In the genomic region with DNA sequence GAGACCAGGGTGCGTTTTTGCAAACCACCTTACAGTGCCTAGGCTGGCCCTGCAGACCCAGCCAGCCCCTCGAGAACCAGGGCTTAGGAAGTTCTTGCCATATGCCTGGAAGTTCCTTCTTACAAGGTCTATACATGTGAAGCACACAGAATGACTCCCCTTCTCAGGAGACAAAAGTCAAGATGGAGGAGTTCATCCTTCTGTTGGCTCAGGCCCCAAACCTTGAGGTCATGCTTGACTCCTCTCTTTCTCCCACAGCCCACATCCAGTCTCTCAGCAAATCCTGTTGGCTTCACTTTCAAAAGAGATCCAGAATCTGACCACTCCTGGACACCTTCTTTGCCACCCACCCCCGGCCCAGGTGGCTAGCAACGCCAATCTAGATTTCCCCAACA, we compare ENCODE assay signal across 8 cellular contexts. TPM values are rescaled to one million over a fixed set of nuclear protein-coding genes. Genes with fewer than 3 reads are reported as not detected.
DNase-seq lines count a peak whose midpoint lies in the region; ATAC-seq and TF ChIP-seq lines count a peak whose summit lies in the region.

No MANE protein-coding gene starts in this region.

- DNase-seq in heart right ventricle (no peak), Right ventricle myocardium superior (no peak), mesothelial cell of epicardium (ENCODE audit: low spot score in 2 of 2, unreplicated experiment in 2 of 2) (no peak), upper lobe of right lung (no peak), midbrain (lab: John Stamatoyannopoulos, UW) (no peak), cerebellar nuclear complex (lab: John Stamatoyannopoulos, UW) (no peak)

- H3K27ac ChIP-seq in heart right ventricle (peak overlapping the region in 8 of 10 donors; percentile 46 to 92 (median 86)), upper lobe of right lung (peak overlapping the region; percentile 73)

- H3K4me1 Mint-ChIP-seq in brain (peaks cover 44% of the 10 kb centered on the region), mesothelial cell of epicardium (peaks cover 45% of the 10 kb centered on the region)

- TF ChIP-seq CTCF in heart right ventricle (IDR thresholded peaks at IDR 0.05), result no peak
- TF ChIP-seq CTCF in brain (conservative IDR thresholded peaks at IDR 0.05), result no peak
- no peak for TF ChIP-seq CTCF in mesothelial cell of epicardium (IDR thresholded peaks at IDR 0.05; ENCODE audit: unreplicated experiment)
- TF ChIP-seq CTCF in upper lobe of right lung (IDR thresholded peaks at IDR 0.05), result no peak

- H3K9me3 Mint-ChIP-seq in brain (peaks cover 5 to 19% (median 11%) of the 10 kb centered on the region in 5 experiments), mesothelial cell of epicardium (peaks cover 6% of the 10 kb centered on the region)

- H3K4me3 ChIP-seq in heart right ventricle (no peak overlapping the region), upper lobe of right lung (no peak overlapping the region)

- H3K27ac Mint-ChIP-seq in brain (peak overlapping the region; percentile 1 to 99 (median 84)), mesothelial cell of epicardium (peak overlapping the region; percentile 97)

- no peaks in the 10 kb centered on the region for H3K9me3 ChIP-seq in heart right ventricle
- H3K9me3 ChIP-seq in upper lobe of right lung, result no peaks in the 10 kb centered on the region

- H3K27me3 Mint-ChIP-seq in brain, result peaks cover 5% of the 10 kb centered on the region
- H3K27me3 Mint-ChIP-seq in mesothelial cell of epicardium (ENCODE audit: low read depth), result no peaks in the 10 kb centered on the region

- no peaks in the 10 kb centered on the region for H3K36me3 Mint-ChIP-seq in brain
- no peaks in the 10 kb centered on the region for H3K36me3 Mint-ChIP-seq in mesothelial cell of epicardium

- H3K27me3 ChIP-seq in heart right ventricle, result peaks cover 0 to 6% (median 0%) of the 10 kb centered on the region in 7 donors
- no peaks in the 10 kb centered on the region for H3K27me3 ChIP-seq in upper lobe of right lung

- H3K36me3 ChIP-seq in heart right ventricle (no peaks in the 10 kb centered on the region), upper lobe of right lung (no peaks in the 10 kb centered on the region)

- ATAC-seq in heart right ventricle, result no peak
- no peak for ATAC-seq in Right ventricle myocardium superior (ENCODE audit: poor library complexity)
- no peak for ATAC-seq in upper lobe of right lung
- ATAC-seq in GM19395 (IDR thresholded peaks at IDR 0.05; ENCODE audit: unreplicated experiment), result no peak

- 67 to 69% methylated on average over 4 of the region's 4 CpGs for WGBS in heart right ventricle, 2 donors

- H3K4me3 Mint-ChIP-seq in brain, result peak overlapping the region in 2 of 5 experiments; percentile 35 to 71
- H3K4me3 Mint-ChIP-seq in mesothelial cell of epicardium, result no peak overlapping the region

- H3K4me1 ChIP-seq in heart right ventricle, result peaks cover 13 to 55% (median 28%) of the 10 kb centered on the region in 9 donors
- H3K4me1 ChIP-seq in upper lobe of right lung, result peaks cover 23% of the 10 kb centered on the region

- intact Hi-C loops in heart right ventricle (cut with DNase I), result loop anchor here in 1 of 10 donors (10.0 kb wide), 1 partner anchor 66 kb away; no protein-coding TSS in a partner anchor
- intact Hi-C loops in Right ventricle myocardium superior (cut with DNase I), result loop anchor here (10.0 kb wide), 1 partner anchor 66 kb away; no protein-coding TSS in a partner anchor
- intact Hi-C loops in upper lobe of right lung (cut with DNase I), result loop anchor here (10.0 kb wide), 1 partner anchor 66 kb away; no protein-coding TSS in a partner anchor

RNA-seq across cellular contexts. Expression of gene CD248, which starts 1.7 kb away (rescaled TPM):
- total RNA-seq in heart right ventricle, result 10 to 100 TPM in 5 of 10 donors, 1 to 10 TPM in 5; 5.3 to 44.4 (median 9.1) TPM
- polyA plus RNA-seq in heart right ventricle, result 10 to 100 TPM in 1 of 2 donors, 1 to 10 TPM in 1; 8.6 to 35.9 TPM
- 15.7 TPM for total RNA-seq in Right ventricle myocardium superior
- polyA plus RNA-seq in brain (ENCODE audit: insufficient read depth, low read depth, low replicate concordance), result 14.3 TPM
- total RNA-seq in mesothelial cell of epicardium, result 95.2 to 102 TPM (median 97.9 TPM) in 3 replicates
- 10.0 TPM for total RNA-seq in upper lobe of right lung

RNA-seq across cellular contexts. Expression of gene RIN1, which starts 17.7 kb away (rescaled TPM):
- total RNA-seq in heart right ventricle, result 1 to 10 TPM in 8 of 10 donors, under 1 TPM in 2; 0.81 to 5.3 (median 1.6) TPM
- 10 to 100 TPM in 1 of 2 donors, 1 to 10 TPM in 1; 3.9 to 10.8 TPM for polyA plus RNA-seq in heart right ventricle
- total RNA-seq in Right ventricle myocardium superior, result 1.0 TPM
- 3.2 TPM for polyA plus RNA-seq in brain (ENCODE audit: insufficient read depth, low read depth, low replicate concordance)
- total RNA-seq in mesothelial cell of epicardium, result 6.7 to 7.1 TPM (median 7.0 TPM) in 3 replicates
- total RNA-seq in upper lobe of right lung, result 7.4 TPM

RNA-seq across cellular contexts. Expression of gene BRMS1, which starts 26.3 kb away (rescaled TPM):
- total RNA-seq in heart right ventricle, result 10 to 100 TPM; 10.6 to 17.6 (median 12.9) TPM
- polyA plus RNA-seq in heart right ventricle, result 10 to 100 TPM; 25.2 to 73.9 TPM
- 15.1 TPM for total RNA-seq in Right ventricle myocardium superior
- 67.0 TPM for polyA plus RNA-seq in brain (ENCODE audit: insufficient read depth, low read depth, low replicate concordance)
- 25.0 to 27.1 TPM (median 26.5 TPM) in 3 replicates for total RNA-seq in mesothelial cell of epicardium
- 32.1 TPM for total RNA-seq in upper lobe of right lung

RNA-seq across cellular contexts. Expression of gene TMEM151A, which starts 26.9 kb away (rescaled TPM):
- under 1 TPM in 4 of 10 donors, not detected in 6; 0.17 to 0.24 (median 0.20) TPM for total RNA-seq in heart right ventricle
- under 1 TPM in 1 of 2 donors, not detected in 1; 0.10 TPM for polyA plus RNA-seq in heart right ventricle
- not detected for total RNA-seq in Right ventricle myocardium superior
- polyA plus RNA-seq in brain (ENCODE audit: insufficient read depth, low read depth, low replicate concordance), result 54.6 TPM
- total RNA-seq in mesothelial cell of epicardium, result 1.3 to 1.8 TPM (median 1.6 TPM) in 3 replicates
- 0.41 TPM for total RNA-seq in upper lobe of right lung

RNA-seq across cellular contexts. Expression of gene B4GAT1, which starts 28.9 kb away (rescaled TPM):
- 10 to 100 TPM; 36.5 to 69.6 (median 48.1) TPM for total RNA-seq in heart right ventricle
- 10 to 100 TPM; 22.3 to 45.4 TPM for polyA plus RNA-seq in heart right ventricle
- 51.3 TPM for total RNA-seq in Right ventricle myocardium superior
- 89.5 TPM for polyA plus RNA-seq in brain (ENCODE audit: insufficient read depth, low read depth, low replicate concordance)
- total RNA-seq in mesothelial cell of epicardium, result 28.1 to 30.2 TPM (median 29.5 TPM) in 3 replicates
- total RNA-seq in upper lobe of right lung, result 27.4 TPM
